In genomic region chr11:1880746-1881441, GRCh38 we compare ENCODE assay signal across 11 cellular contexts. TPM values are rescaled to one million over a fixed set of nuclear protein-coding genes. Genes with fewer than 3 reads are reported as not detected.
DNase-seq lines count a peak whose midpoint lies in the region; ATAC-seq and TF ChIP-seq lines count a peak whose summit lies in the region.
"Had no signal": no experiment of that assay in that cellular context is flagged by ENCODE, and none has a peak within 500 bp of the region (broad histone marks: within the 10 kb centered on the region; RNA-seq: fewer than 3 reads in every experiment).

No MANE protein-coding gene starts in this region.

- H3K4me3 ChIP-seq in breast epithelium (no peak overlapping the region), mammary epithelial cell (replicated peaks in 1 of 3; ENCODE audit: insufficient read depth in 1 of 3, low read depth in 2 of 3, low read length in 3 of 3) (no peak overlapping the region), duodenal mucosa (ENCODE audit: low read depth in 1 of 2, low read length in 2 of 2) (no peak overlapping the region), neutrophil (ENCODE audit: low read depth in 1 of 2, low read length in 1 of 2) (no peak overlapping the region), aorta (ENCODE audit: low read length in 2 of 2) (no peak overlapping the region)

- H3K27ac ChIP-seq in breast epithelium (peak overlapping the region; percentile 74 to 97), mammary epithelial cell (ENCODE audit: insufficient read depth, low read depth, low read length) (no peak overlapping the region), duodenal mucosa (ENCODE audit: low read depth, low read length) (peak overlapping the region; percentile 50), neutrophil (peak overlapping the region; percentile 64), aorta (ENCODE audit: low read depth in 1 of 2, low read length in 2 of 2) (no peak overlapping the region)

- in situ Hi-C loops in mammary epithelial cell (cut with MboI; ENCODE audit: low sequenced_read_pairs in 2 of 2), result no loop called here

- no peaks in the 10 kb centered on the region for H3K36me3 ChIP-seq in breast epithelium
- H3K36me3 ChIP-seq in mammary epithelial cell (ENCODE audit: insufficient read depth, low read length), result no peaks in the 10 kb centered on the region
- H3K36me3 ChIP-seq in duodenal mucosa (ENCODE audit: control insufficient read depth in 1 of 2, insufficient read depth in 2 of 2, low read length in 2 of 2), result peaks cover 0 to 19% of the 10 kb centered on the region in 2 donors
- peaks cover 98% of the 10 kb centered on the region for H3K36me3 ChIP-seq in neutrophil
- H3K36me3 ChIP-seq in aorta (ENCODE audit: control insufficient read depth in 1 of 2, insufficient read depth in 2 of 2, low read length in 1 of 2), result no peaks in the 10 kb centered on the region

- ATAC-seq in aorta (ENCODE audit: low FRiP score) (peak; percentile 6), HG03521 (IDR thresholded peaks at IDR 0.05; ENCODE audit: unreplicated experiment) (no peak), GM21360 (IDR thresholded peaks at IDR 0.05; ENCODE audit: unreplicated experiment) (no peak), GM21619 (IDR thresholded peaks at IDR 0.05; ENCODE audit: unreplicated experiment) (no peak)

- WGBS in mammary epithelial cell (ENCODE audit: low coverage, missing lambda C conversion rate), result 89% methylated on average over 8 of the region's 9 CpGs
- WGBS in aorta, 2 donors, result 76 to 90% methylated on average over 9 of the region's 9 CpGs

- H3K79me2 ChIP-seq in mammary epithelial cell (ENCODE audit: insufficient read depth, low read length), result no peaks in the 10 kb centered on the region

- H4K20me1 ChIP-seq in mammary epithelial cell (ENCODE audit: insufficient read depth, low read length), result no peaks in the 10 kb centered on the region

- no peak overlapping the region for H2AFZ ChIP-seq in mammary epithelial cell (ENCODE audit: low read depth, low read length)

- dilution Hi-C loops in mammary epithelial cell (cut with HindIII; ENCODE audit: low sequenced_read_pairs), result no loop called here

- CTCF ChIA-PET in mammary epithelial cell (lab: Charles Lee; ENCODE audit: low non-redundant PET), result no interaction called here

- TF ChIP-seq CTCF in breast epithelium (IDR thresholded peaks at IDR 0.05) (no peak), mammary epithelial cell (conservative IDR thresholded peaks at IDR 0.05 in 1 of 2, IDR thresholded peaks at IDR 0.05 in 1 of 2; ENCODE audit: extremely low read depth in 1 of 2, insufficient read depth in 1 of 2, low read depth in 1 of 2, low read length in 2 of 2) (no peak), neutrophil (IDR thresholded peaks at IDR 0.05) (no peak)

- H3K4me2 ChIP-seq in mammary epithelial cell (ENCODE audit: insufficient read depth, low read depth, low read length), result no peak overlapping the region

- H3K9ac ChIP-seq in mammary epithelial cell (ENCODE audit: insufficient read depth, low read length) (no peak overlapping the region), duodenal mucosa (ENCODE audit: low read depth in 1 of 2, low read length in 2 of 2) (no peak overlapping the region)

- no peak for TF ChIP-seq POLR2A in breast epithelium (IDR thresholded peaks at IDR 0.05)

- H3K9me3 ChIP-seq in breast epithelium (no peaks in the 10 kb centered on the region), mammary epithelial cell (replicated peaks; ENCODE audit: insufficient read depth, low read length) (no peaks in the 10 kb centered on the region), duodenal mucosa (ENCODE audit: control insufficient read depth in 1 of 2, low read length in 2 of 2) (no peaks in the 10 kb centered on the region), neutrophil (no peaks in the 10 kb centered on the region), aorta (ENCODE audit: control insufficient read depth, low read length) (no peaks in the 10 kb centered on the region)

- H3K4me1 ChIP-seq in breast epithelium (peaks cover 0 to 19% of the 10 kb centered on the region in 2 donors), mammary epithelial cell (ENCODE audit: insufficient read depth, low read length) (peaks cover 5% of the 10 kb centered on the region), duodenal mucosa (ENCODE audit: control insufficient read depth in 1 of 2, insufficient read depth in 2 of 2, low read length in 2 of 2) (peaks cover 0 to 8% of the 10 kb centered on the region in 2 donors), neutrophil (ENCODE audit: control insufficient read depth in 1 of 2, insufficient read depth in 1 of 2, low read depth in 1 of 2, low read length in 1 of 2) (peaks cover 45 to 65% of the 10 kb centered on the region in 2 experiments), aorta (ENCODE audit: control insufficient read depth in 1 of 2, insufficient read depth in 2 of 2, low read length in 2 of 2) (no peaks in the 10 kb centered on the region)

- DNase-seq in breast epithelium (ENCODE audit: low spot score in 2 of 2) (no peak), mammary epithelial cell (no peak), aorta (no peak)
- DNase-seq: NCI-H526 treated with DMSO at 0.1 percent for 48 hours had no signal

- intact Hi-C loops in breast epithelium (cut with DNase I; ENCODE audit: low total_unique reads) (no loop called here), mammary epithelial cell (cut with micrococcal nuclease) (loop anchor here (5.0 kb wide), 1 partner anchor 36 kb away; the partner anchor contains the start of gene TNNT3), aorta (cut with DNase I) (no loop called here)

- no TSS peak for BruUV-seq in mammary epithelial cell (replicated peaks; lab: Mats Ljungman, UMichigan)

- H3K27me3 ChIP-seq in breast epithelium (no peaks in the 10 kb centered on the region), mammary epithelial cell (ENCODE audit: insufficient read depth, low read length) (no peaks in the 10 kb centered on the region), duodenal mucosa (ENCODE audit: control insufficient read depth in 1 of 2, insufficient read depth in 2 of 2, low read length in 2 of 2) (no peaks in the 10 kb centered on the region), neutrophil (no peaks in the 10 kb centered on the region), aorta (ENCODE audit: control insufficient read depth in 1 of 2, insufficient read depth in 2 of 2, low read length in 1 of 2) (no peaks in the 10 kb centered on the region)

RNA-seq across cellular contexts. Expression of gene PRR33, which starts 10.8 kb away (rescaled TPM):
- not detected for total RNA-seq in breast epithelium
- not detected for total RNA-seq in mammary epithelial cell
- not detected for polyA plus RNA-seq in mammary epithelial cell
- polyA minus RNA-seq in mammary epithelial cell, result not detected
- total RNA-seq in aorta, result not detected
- polyA plus RNA-seq in aorta, result not detected
- total RNA-seq: CD8-positive, alpha-beta T cell; T-helper 2 cell treated with Interferon-gamma antibody and Interleukin-4, amounts not matched to agents 100 ng/mL and 5 ng/mL, for 36 hours had no signal

RNA-seq across cellular contexts. Expression of gene LSP1, which starts 28.0 kb away (rescaled TPM):
- total RNA-seq in breast epithelium (10 to 100 TPM; 21.4 to 36.0 (median 23.6) TPM), mammary epithelial cell (1 to 10 TPM in 1 of 2 donors, under 1 TPM in 1; 0.17 to 2.0 TPM), aorta (100 to 1,000 TPM in 1 of 2 donors, 10 to 100 TPM in 1; 45.2 to 128 TPM)
- polyA plus RNA-seq in mammary epithelial cell (not detected), aorta (10 to 100 TPM; 12.0 to 40.4 TPM)
- not detected for polyA minus RNA-seq in mammary epithelial cell

RNA-seq across cellular contexts. Expression of gene TNNT3, which starts 38.6 kb away (rescaled TPM):
- 1 to 10 TPM; 3.5 to 8.2 (median 3.6) TPM for total RNA-seq in breast epithelium
- not detected for total RNA-seq in mammary epithelial cell
- not detected for polyA plus RNA-seq in mammary epithelial cell
- polyA minus RNA-seq in mammary epithelial cell, result not detected
- 10 to 100 TPM in 1 of 2 donors, 1 to 10 TPM in 1; 8.8 to 54.3 TPM for total RNA-seq in aorta
- 1 to 10 TPM; 3.4 to 3.9 TPM for polyA plus RNA-seq in aorta

RNA-seq across cellular contexts. Expression of gene TNNI2, which starts 42.1 kb away (rescaled TPM):
- total RNA-seq in breast epithelium (1 to 10 TPM in 2 of 3 donors, not detected in 1; 1.6 to 5.6 TPM), mammary epithelial cell (10 to 100 TPM in 1 of 2 donors, 1 to 10 TPM in 1; 8.8 to 44.7 TPM), aorta (1 to 10 TPM in 1 of 2 donors, under 1 TPM in 1; 0.81 to 2.2 TPM)
- polyA plus RNA-seq in mammary epithelial cell (34.8 TPM), aorta (under 1 TPM; 0.75 to 0.82 TPM)
- 4.3 TPM for polyA minus RNA-seq in mammary epithelial cell

RNA-seq across cellular contexts. Expression of gene SYT8, which starts 46.1 kb away (rescaled TPM):
- total RNA-seq in breast epithelium (10 to 100 TPM in 2 of 3 donors, not detected in 1; 10.7 to 12.1 TPM), mammary epithelial cell (100 to 1,000 TPM; 103 to 209 TPM), aorta (under 1 TPM; 0.19 to 0.75 TPM)
- polyA plus RNA-seq in mammary epithelial cell (57.2 TPM), aorta (10 to 100 TPM in 1 of 2 donors, 1 to 10 TPM in 1; 6.4 to 14.3 TPM)
- polyA minus RNA-seq in mammary epithelial cell, result 4.9 TPM
- total RNA-seq: CD8-positive, alpha-beta T cell; T-helper 2 cell treated with Interferon-gamma antibody and Interleukin-4, amounts not matched to agents 100 ng/mL and 5 ng/mL, for 36 hours had no signal

Comparison
In these comparisons a context has a peak if more than half of its experiments do, and no peak if none do; other contexts are left out.
1. H3K27ac ChIP-seq: peak in breast epithelium (2 of 2), duodenal mucosa (single experiment) and neutrophil (single experiment); none in mammary epithelial cell (single experiment) and aorta (0 of 2).
2. RNA of gene LSP1, which starts 28.0 kb away (total RNA-seq): 45.2 to 128 TPM in aorta and 21.4 to 36.0 TPM in breast epithelium; 0.17 to 2.0 TPM in mammary epithelial cell; every median in the first group is over 4 times any median in the second.